Comparison of ENCODE assay signal across 32 cellular contexts in the genomic region with DNA sequence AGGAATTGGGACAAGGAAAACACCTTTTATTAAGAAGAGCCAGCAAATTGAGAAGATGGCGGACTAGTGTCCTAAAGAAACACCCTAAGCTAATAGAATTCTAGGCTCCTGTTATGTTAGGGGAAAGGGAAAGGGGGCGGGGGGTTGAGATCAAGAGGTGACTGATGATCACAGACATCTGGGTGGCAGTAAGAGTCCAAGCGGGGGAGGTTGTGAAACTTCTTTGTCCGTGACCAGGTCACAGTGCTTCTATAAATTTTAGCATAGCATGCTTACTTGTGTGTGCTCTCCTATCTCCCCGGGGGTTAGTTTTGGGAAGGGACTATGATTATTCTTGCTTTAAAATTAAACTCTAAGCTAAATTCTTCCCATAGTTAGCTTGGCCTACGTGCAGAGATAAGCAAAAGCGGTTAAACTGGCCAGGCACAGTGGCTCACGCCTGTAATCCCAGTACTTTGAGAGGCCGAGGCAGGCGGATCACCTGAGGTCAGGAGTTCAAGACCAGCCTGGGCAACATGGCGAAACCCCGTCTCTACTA.
"Had no signal": no experiment of that assay in that cellular context is flagged by ENCODE, and none has a peak within 500 bp of the region (broad histone marks: within the 10 kb centered on the region; RNA-seq: fewer than 3 reads in every experiment).

No MANE protein-coding gene starts in this region.

- H3K27ac Mint-ChIP-seq: activated CD4-positive, alpha-beta memory T cell treated with anti-CD3 and anti-CD28 coated beads for 36 hours; activated CD4-positive, alpha-beta T cell treated with anti-CD3 and anti-CD28 coated beads for 36 hours; activated CD4-positive, alpha-beta T cell treated with anti-CD3 and anti-CD28 coated beads, Interleukin-2, amount 10 ng/mL, durations not matched to agents 24 days and 14 days; activated CD8-positive, alpha-beta memory T cell treated with anti-CD3 and anti-CD28 coated beads, Interleukin-2, amount 10 ng/mL, durations not matched to agents 7 days and 5 days; activated CD8-positive, alpha-beta T cell treated with anti-CD3 and anti-CD28 coated beads, Interleukin-2, amount 10 ng/mL, durations not matched to agents 7 days and 5 days; activated naive CD4-positive, alpha-beta T cell treated with anti-CD3 and anti-CD28 coated beads for 36 hours; activated naive CD4-positive, alpha-beta T cell treated with anti-CD3 and anti-CD28 coated beads, Interleukin-2, amount 50 U/mL, for 24 hours; activated naive CD8-positive, alpha-beta T cell treated with anti-CD3 and anti-CD28 coated beads for 36 hours; activated naive CD8-positive, alpha-beta T cell treated with anti-CD3 and anti-CD28 coated beads, Interleukin-2, amount 50 U/mL, for 24 hours; activated T-helper 1 cell treated with anti-CD3 and anti-CD28 coated beads, Interleukin-12 subunit alpha, Interleukin-12 subunit beta, Interleukin-2, Interleukin-4 antibody, amounts not matched to agents 30 ng/mL and 10 ng/mL and 1 ng/mL, durations not matched to agents 14 hours and 24 hours and 36 hours; activated T-helper 2 cell treated with anti-CD3 and anti-CD28 coated beads, Interferon-gamma antibody, Interleukin-2, Interleukin-4, amounts not matched to agents 10 μg/mL and 5 μg/mL and 100 μg/mL, durations not matched to agents 14 hours and 24 hours and 36 hours; effector memory CD8-positive, alpha-beta T cell had no signal

- H3K4me1 ChIP-seq: adrenal gland, body of pancreas, esophagus muscularis mucosa, gastrocnemius medialis had no signal

- H3K4me3 Mint-ChIP-seq: activated CD4-positive, alpha-beta memory T cell treated with anti-CD3 and anti-CD28 coated beads for 36 hours; activated CD4-positive, alpha-beta T cell treated with anti-CD3 and anti-CD28 coated beads for 36 hours; activated CD4-positive, alpha-beta T cell treated with anti-CD3 and anti-CD28 coated beads, Interleukin-2, amount 10 ng/mL, durations not matched to agents 24 days and 14 days; activated CD8-positive, alpha-beta memory T cell treated with anti-CD3 and anti-CD28 coated beads, Interleukin-2, amount 10 ng/mL, durations not matched to agents 7 days and 5 days; activated CD8-positive, alpha-beta T cell treated with anti-CD3 and anti-CD28 coated beads, Interleukin-2, amount 10 ng/mL, durations not matched to agents 7 days and 5 days; activated naive CD4-positive, alpha-beta T cell treated with anti-CD3 and anti-CD28 coated beads for 36 hours; activated naive CD4-positive, alpha-beta T cell treated with anti-CD3 and anti-CD28 coated beads, Interleukin-2, amount 50 U/mL, for 24 hours; activated naive CD8-positive, alpha-beta T cell treated with anti-CD3 and anti-CD28 coated beads for 36 hours; activated naive CD8-positive, alpha-beta T cell treated with anti-CD3 and anti-CD28 coated beads, Interleukin-2, amount 50 U/mL, for 24 hours; activated T-helper 1 cell treated with anti-CD3 and anti-CD28 coated beads, Interleukin-12 subunit alpha, Interleukin-12 subunit beta, Interleukin-2, Interleukin-4 antibody, amounts not matched to agents 30 ng/mL and 10 ng/mL and 1 ng/mL, durations not matched to agents 14 hours and 24 hours and 36 hours; effector memory CD8-positive, alpha-beta T cell had no signal

- H3K4me3 ChIP-seq: adrenal gland, body of pancreas, esophagus muscularis mucosa, gastrocnemius medialis had no signal

- DNase-seq: activated CD4-positive, alpha-beta memory T cell treated with anti-CD3 and anti-CD28 coated beads for 36 hours; activated CD4-positive, alpha-beta T cell treated with anti-CD3 and anti-CD28 coated beads for 36 hours; activated CD4-positive, alpha-beta T cell treated with anti-CD3 and anti-CD28 coated beads, Interleukin-2, amount 10 ng/mL, durations not matched to agents 24 days and 14 days; activated CD4-positive, CD25-positive, alpha-beta regulatory T cell; activated CD4-positive, CD25-positive, alpha-beta regulatory T cell treated with anti-CD3 and anti-CD28 coated beads, Interleukin-2, amount 50 U/mL, for 72 hours; activated CD8-positive, alpha-beta memory T cell treated with anti-CD3 and anti-CD28 coated beads, Interleukin-2, amount 10 ng/mL, durations not matched to agents 7 days and 5 days; activated CD8-positive, alpha-beta memory T cell treated with anti-CD3 and anti-CD28 coated beads, Interleukin-2, amount 50 U/mL, for 4 hours; activated CD8-positive, alpha-beta T cell treated with anti-CD3 and anti-CD28 coated beads, Interleukin-2, amount 10 ng/mL, durations not matched to agents 7 days and 5 days; activated effector memory CD4-positive, alpha-beta T cell treated with anti-CD3 and anti-CD28 coated beads, Interleukin-2, amount 50 U/mL, for 16 hours; activated naive CD4-positive, alpha-beta T cell treated with anti-CD3 and anti-CD28 coated beads for 36 hours; activated naive CD8-positive, alpha-beta T cell treated with anti-CD3 and anti-CD28 coated beads for 36 hours; activated naive CD8-positive, alpha-beta T cell treated with anti-CD3 and anti-CD28 coated beads, Interleukin-2, amount 50 U/mL, for 24 hours; activated T-cell treated with anti-CD3 and anti-CD28 coated beads, Interleukin-2, amount 50 U/mL, for 1 hour; activated T-cell treated with anti-CD3 and anti-CD28 coated beads, Interleukin-2, amount 50 U/mL, for 48 hours; adrenal gland; amygdala; aorta; body of pancreas; caudate nucleus; cortex of kidney; dermis blood vessel endothelial cell; effector CD4-positive, alpha-beta T cell; effector memory CD8-positive, alpha-beta T cell; erythroblast; foreskin keratinocyte; gastrocnemius medialis; glutamatergic neuron; T-helper 2 cell had no signal

- H3K9me3 ChIP-seq: adrenal gland, body of pancreas, esophagus muscularis mucosa, gastrocnemius medialis had no signal

- H3K4me1 Mint-ChIP-seq: activated CD4-positive, alpha-beta T cell treated with anti-CD3 and anti-CD28 coated beads for 36 hours; activated CD4-positive, alpha-beta T cell treated with anti-CD3 and anti-CD28 coated beads, Interleukin-2, amount 10 ng/mL, durations not matched to agents 24 days and 14 days; activated CD8-positive, alpha-beta memory T cell treated with anti-CD3 and anti-CD28 coated beads, Interleukin-2, amount 10 ng/mL, durations not matched to agents 7 days and 5 days; activated naive CD4-positive, alpha-beta T cell treated with anti-CD3 and anti-CD28 coated beads, Interleukin-2, amount 50 U/mL, for 24 hours; activated naive CD8-positive, alpha-beta T cell treated with anti-CD3 and anti-CD28 coated beads for 36 hours; activated naive CD8-positive, alpha-beta T cell treated with anti-CD3 and anti-CD28 coated beads, Interleukin-2, amount 50 U/mL, for 24 hours had no signal

- H3K27me3 Mint-ChIP-seq: activated CD4-positive, alpha-beta memory T cell treated with anti-CD3 and anti-CD28 coated beads for 36 hours; activated CD4-positive, alpha-beta T cell treated with anti-CD3 and anti-CD28 coated beads for 36 hours; activated CD4-positive, alpha-beta T cell treated with anti-CD3 and anti-CD28 coated beads, Interleukin-2, amount 10 ng/mL, durations not matched to agents 24 days and 14 days; activated CD8-positive, alpha-beta memory T cell treated with anti-CD3 and anti-CD28 coated beads, Interleukin-2, amount 10 ng/mL, durations not matched to agents 7 days and 5 days had no signal

- H3K36me3 ChIP-seq: adrenal gland, esophagus muscularis mucosa, gastrocnemius medialis had no signal

- H3K9me3 Mint-ChIP-seq: activated CD4-positive, alpha-beta memory T cell treated with anti-CD3 and anti-CD28 coated beads for 36 hours; activated CD4-positive, alpha-beta T cell treated with anti-CD3 and anti-CD28 coated beads, Interleukin-2, amount 10 ng/mL, durations not matched to agents 24 days and 14 days; activated naive CD4-positive, alpha-beta T cell treated with anti-CD3 and anti-CD28 coated beads for 36 hours; activated naive CD4-positive, alpha-beta T cell treated with anti-CD3 and anti-CD28 coated beads, Interleukin-2, amount 50 U/mL, for 24 hours; activated naive CD8-positive, alpha-beta T cell treated with anti-CD3 and anti-CD28 coated beads for 36 hours; activated naive CD8-positive, alpha-beta T cell treated with anti-CD3 and anti-CD28 coated beads, Interleukin-2, amount 50 U/mL, for 24 hours; activated T-helper 1 cell treated with anti-CD3 and anti-CD28 coated beads, Interleukin-12 subunit alpha, Interleukin-12 subunit beta, Interleukin-2, Interleukin-4 antibody, amounts not matched to agents 30 ng/mL and 10 ng/mL and 1 ng/mL, durations not matched to agents 14 hours and 24 hours and 36 hours; activated T-helper 2 cell treated with anti-CD3 and anti-CD28 coated beads, Interferon-gamma antibody, Interleukin-2, Interleukin-4, amounts not matched to agents 10 μg/mL and 5 μg/mL and 100 μg/mL, durations not matched to agents 14 hours and 24 hours and 36 hours; effector memory CD8-positive, alpha-beta T cell had no signal

- H3K27ac ChIP-seq: adrenal gland, body of pancreas, esophagus muscularis mucosa, foreskin keratinocyte, gastrocnemius medialis had no signal

- ATAC-seq: activated CD4-positive, alpha-beta T cell treated with anti-CD3 and anti-CD28 coated beads for 36 hours; activated CD8-positive, alpha-beta memory T cell treated with anti-CD3 and anti-CD28 coated beads, Interleukin-2, amount 10 ng/mL, durations not matched to agents 7 days and 5 days; activated CD8-positive, alpha-beta T cell treated with anti-CD3 and anti-CD28 coated beads, Interleukin-2, amount 10 ng/mL, durations not matched to agents 7 days and 5 days; body of pancreas; effector memory CD8-positive, alpha-beta T cell; gastrocnemius medialis had no signal

- H3K27me3 ChIP-seq: adrenal gland, body of pancreas, esophagus muscularis mucosa, gastrocnemius medialis had no signal

- H3K36me3 Mint-ChIP-seq: activated CD4-positive, alpha-beta memory T cell treated with anti-CD3 and anti-CD28 coated beads for 36 hours; activated CD8-positive, alpha-beta memory T cell treated with anti-CD3 and anti-CD28 coated beads, Interleukin-2, amount 10 ng/mL, durations not matched to agents 7 days and 5 days; activated naive CD4-positive, alpha-beta T cell treated with anti-CD3 and anti-CD28 coated beads, Interleukin-2, amount 50 U/mL, for 24 hours; activated naive CD8-positive, alpha-beta T cell treated with anti-CD3 and anti-CD28 coated beads for 36 hours had no signal
